ENCODE assay signal across 2 cellular contexts in genomic region chr1:93694833-93695232, GRCh38.
TF ChIP-seq lines count a peak whose summit lies in the region.

No MANE protein-coding gene starts in this region.

TF ChIP-seq in SK-N-SH, 30 proteins besides CTCF, POLR2A, EP300 and RAD21 (continued from another document):
- no peak for TF ChIP-seq MEF2A (IDR thresholded peaks at IDR 0.05; ENCODE audit: borderline replicate concordance, low read depth)
- TF ChIP-seq PBX3 (IDR thresholded peaks at IDR 0.05) = no peak
- no peak for TF ChIP-seq CHD2 (IDR thresholded peaks at IDR 0.05; ENCODE audit: low read length, partially characterized antibody)
- no peak for TF ChIP-seq REST (IDR thresholded peaks at IDR 0.05; ENCODE audit: low read depth, low read length)
- TF ChIP-seq POLR2AphosphoS5 (IDR thresholded peaks at IDR 0.05; ENCODE audit: low read depth, low read length) = no peak
- no peak for TF ChIP-seq MAX (IDR thresholded peaks at IDR 0.05; ENCODE audit: low read depth)
- TF ChIP-seq RCOR1 (IDR thresholded peaks at IDR 0.05; ENCODE audit: low read length) = no peak
- no peak for TF ChIP-seq EZH2phosphoT487 (IDR thresholded peaks at IDR 0.05; ENCODE audit: borderline replicate concordance, low read depth)
- TF ChIP-seq USF1 (IDR thresholded peaks at IDR 0.05; ENCODE audit: borderline replicate concordance, low read depth) = no peak
- TF ChIP-seq SMC3 (IDR thresholded peaks at IDR 0.05; ENCODE audit: low read depth, low read length) = no peak
- no peak for TF ChIP-seq GABPA (IDR thresholded peaks at IDR 0.05; ENCODE audit: low read depth)
- no peak for TF ChIP-seq MXI1 (IDR thresholded peaks at IDR 0.05; ENCODE audit: low read depth, low read length)

TF ChIP-seq in SK-N-SH treated with all-trans-retinoic acid at 6 μM for 48 hours, 23 proteins besides CTCF, POLR2A, EP300 and RAD21 (continued from another document):
- TF ChIP-seq PATZ1 (CRISPR knock-in tag; IDR thresholded peaks at IDR 0.05; ENCODE audit: borderline replicate concordance) (no peak), ZFP30 (CRISPR knock-in tag; IDR thresholded peaks at IDR 0.05) (no peak), ARNTL (CRISPR knock-in tag; IDR thresholded peaks at IDR 0.05; ENCODE audit: borderline replicate concordance, low read depth) (no peak), SNAI2 (CRISPR knock-in tag; IDR thresholded peaks at IDR 0.05) (no peak), ZNF565 (CRISPR knock-in tag; conservative IDR thresholded peaks at IDR 0.05; ENCODE audit: low read depth) (no peak), POU6F1 (CRISPR knock-in tag; IDR thresholded peaks at IDR 0.05; ENCODE audit: borderline replicate concordance, low read depth) (no peak), TOX (CRISPR knock-in tag; IDR thresholded peaks at IDR 0.05; ENCODE audit: borderline replicate concordance) (no peak)
TF ChIP-seq in SK-N-SH treated with all-trans-retinoic acid at 6 μM for 48 hours: peak in this region for 0.
